Comparison of ENCODE assay signal across 20 cellular contexts in genomic region chr1:40308036-40308727, GRCh38. TPM values are rescaled to one million over a fixed set of nuclear protein-coding genes. Genes with fewer than 3 reads are reported as not detected.
DNase-seq lines count a peak whose midpoint lies in the region; ATAC-seq and TF ChIP-seq lines count a peak whose summit lies in the region.
"Had no signal": no experiment of that assay in that cellular context is flagged by ENCODE, and none has a peak within 500 bp of the region (broad histone marks: within the 10 kb centered on the region; RNA-seq: fewer than 3 reads in every experiment).

No MANE protein-coding gene starts in this region.

- ATAC-seq in GM18519 (IDR thresholded peaks at IDR 0.05; ENCODE audit: low FRiP score, unreplicated experiment): no peak
- ATAC-seq: activated CD4-positive, CD25-positive, alpha-beta regulatory T cell treated with anti-CD3 and anti-CD28 coated beads, Interleukin-2, amount 50 U/mL, for 24 hours; activated T-cell treated with anti-CD3 and anti-CD28 coated beads, Interleukin-2, amount 50 U/mL, for 72 hours had no signal

- H3K27me3 ChIP-seq in MG63: no peaks in the 10 kb centered on the region
- no peaks in the 10 kb centered on the region for H3K27me3 ChIP-seq in BE2C
- H3K27me3 ChIP-seq: cardiac muscle cell, hepatocyte had no signal

- no peaks in the 10 kb centered on the region for H3K4me1 ChIP-seq in BE2C

- peak; percentile 87 for DNase-seq in MG63
- DNase-seq in cerebellum (ENCODE audit: low spot score): peak; percentile 73
- DNase-seq in hypothalamus (lab: John Stamatoyannopoulos, UW): peak in 38 of 51 donors; percentile 6 to 82 (median 56)
- DNase-seq in putamen (ENCODE audit: low spot score): peak; percentile 79
- DNase-seq in NCI-H82 treated with DMSO at 0.1 percent for 48 hours (lab: John Stamatoyannopoulos, UW; ENCODE audit: unreplicated experiment): no peak
- DNase-seq in BE2C: no peak
- no peak for DNase-seq in activated CD4-positive, CD25-positive, alpha-beta regulatory T cell (lab: John Stamatoyannopoulos, UW)
- DNase-seq: activated CD8-positive, alpha-beta memory T cell treated with anti-CD3 and anti-CD28 coated beads for 24 hours; activated naive CD8-positive, alpha-beta T cell treated with anti-CD3 and anti-CD28 coated beads for 36 hours; activated T-cell treated with anti-CD3 and anti-CD28 coated beads, Interleukin-2, amount 50 U/mL, for 72 hours; EL; H7; KBM-7; NCI-H2029; NCI-H524 treated with DMSO at 0.1 percent for 48 hours; stimulated activated naive CD4-positive, alpha-beta T cell treated with Interleukin-2 at 50 U/mL for 16 hours had no signal

- H3K4me3 ChIP-seq in MG63 (no peak overlapping the region), BE2C (ENCODE audit: low read depth, low read length) (no peak overlapping the region)
- H3K4me3 ChIP-seq: cardiac muscle cell, hepatocyte had no signal

- no peaks in the 10 kb centered on the region for H3K36me3 ChIP-seq in MG63
- no peaks in the 10 kb centered on the region for H3K36me3 ChIP-seq in BE2C
- H3K36me3 ChIP-seq: cardiac muscle cell had no signal

- TF ChIP-seq CTCF in BE2C (IDR thresholded peaks at IDR 0.05; ENCODE audit: low read depth, low read length): no peak

- H3K9me3 ChIP-seq in MG63: no peaks in the 10 kb centered on the region
- H3K9me3 ChIP-seq in BE2C: no peaks in the 10 kb centered on the region

RNA-seq across cellular contexts. Expression of gene COL9A2, which starts 8.9 kb away (rescaled TPM):
- total RNA-seq in MG63 (2014; rRNA removed; shearing (Covaris generic); ENCODE audit: low replicate concordance): 2.0 TPM in 1 of 2 replicates, not detected in the other
- 8.3 TPM for total RNA-seq in cerebellum
- polyA plus RNA-seq in BE2C (2012; ENCODE audit: insufficient read depth, insufficient read length, low read depth): 1.0 TPM

RNA-seq across cellular contexts. Expression of gene ZMPSTE24, which starts 50.1 kb away (rescaled TPM):
- 36.7 and 52.8 TPM in 2 replicates for total RNA-seq in MG63 (2014; rRNA removed; shearing (Covaris generic); ENCODE audit: low replicate concordance)
- 35.9 TPM for total RNA-seq in cerebellum
- polyA plus RNA-seq in BE2C (2012; ENCODE audit: insufficient read depth, insufficient read length, low read depth): 39.1 TPM

Comparison
In these comparisons a context has a peak if more than half of its experiments do, and no peak if none do; other contexts are left out.
1. DNase-seq: peak in MG63 (single experiment), cerebellum (single experiment), hypothalamus (38 of 51) and putamen (single experiment); none in NCI-H82 treated with DMSO at 0.1 percent for 48 hours (single experiment), BE2C (single experiment) and activated CD4-positive, CD25-positive, alpha-beta regulatory T cell (0 of 4).